19 cellular contexts compared by ENCODE assay signal in genomic region chr15:94792166-94792565, GRCh38.
A peak's percentile ranks its signal among the peaks of the same experiment; 100 is the strongest.
DNase-seq lines count a peak whose midpoint lies in the region; ATAC-seq, FAIRE-seq and TF ChIP-seq lines count a peak whose summit lies in the region.
"Had no signal": no experiment of that assay in that cellular context is flagged by ENCODE, and none has a peak within 500 bp of the region (broad histone marks: within the 10 kb centered on the region; RNA-seq: fewer than 3 reads in every experiment).

No MANE protein-coding gene starts in this region.

- peak; percentile 34 for DNase-seq in HPDE6-E6E7 (ENCODE audit: extremely low spot score)
- DNase-seq in Panc1 (ENCODE audit: low read depth, low spot score): no peak
- peak; percentile 56 for DNase-seq in endothelial cell of umbilical vein (ENCODE audit: low read depth, low spot score)
- DNase-seq in non-pigmented ciliary epithelial cell (ENCODE audit: low read depth): peak; percentile 60
- no peak for DNase-seq in DMS 273 (lab: John Stamatoyannopoulos, UW; ENCODE audit: unreplicated experiment)
- DNase-seq in DMS153 (lab: John Stamatoyannopoulos, UW): no peak
- DNase-seq in uterus: no peak
- DNase-seq: activated CD4-positive, alpha-beta T cell treated with anti-CD3 and anti-CD28 coated beads for 48 hours; AML-193; amniotic stem cell; hypothalamus; kidney glomerular epithelial cell; NCI-H146; NCI-H345; NK-92 treated with Interleukin-12 subunit alpha and Interleukin-12 subunit beta, amount 100 ng/mL, for 24 hours; stimulated activated CD4-positive, alpha-beta T cell treated with anti-CD3 and anti-CD28 coated beads, Interleukin-2, amount 100 ng/mL, for 48 hours had no signal

- TF ChIP-seq CTCF in Panc1 (IDR thresholded peaks at IDR 0.05) (no peak), endothelial cell of umbilical vein (IDR thresholded peaks at IDR 0.05; ENCODE audit: extremely low read depth in 1 of 2, insufficient read depth in 1 of 2, low read depth in 1 of 2, low read length in 2 of 2) (no peak), uterus (IDR thresholded peaks at IDR 0.05) (no peak)

- H3K9ac ChIP-seq in endothelial cell of umbilical vein (replicated peaks; ENCODE audit: extremely low read depth, insufficient read depth, low read length): no peak overlapping the region

- intact Hi-C loops in Panc1 (cut with micrococcal nuclease; ENCODE audit: unreplicated experiment): no loop called here
- intact Hi-C loops in endothelial cell of umbilical vein (cut with micrococcal nuclease): loop anchor here (1.0 to 5.0 kb wide), 2 partner anchors 89 to 120 kb away; no protein-coding TSS in a partner anchor
- intact Hi-C loops in uterus (cut with DNase I; ENCODE audit: low total_unique reads): no loop called here

- peak overlapping the region; percentile 14 for H2AFZ ChIP-seq in endothelial cell of umbilical vein (ENCODE audit: low read depth, low read length)

- H3K9me3 ChIP-seq in Panc1 (ENCODE audit: control insufficient read depth, insufficient read depth, low read depth, low read length) (peaks cover 1% of the 10 kb centered on the region; the same call in 1 of the 2 replicates), endothelial cell of umbilical vein (replicated peaks; ENCODE audit: control insufficient read depth, insufficient read depth, low read length) (no peaks in the 10 kb centered on the region), uterus (no peaks in the 10 kb centered on the region)

- H3K36me3 ChIP-seq in Panc1 (ENCODE audit: control insufficient read depth, insufficient read depth, low read length) (no peaks in the 10 kb centered on the region), endothelial cell of umbilical vein (ENCODE audit: control insufficient read depth in 2 of 2, extremely low read depth in 1 of 2, insufficient read depth in 2 of 2, low read length in 2 of 2) (no peaks in the 10 kb centered on the region), uterus (no peaks in the 10 kb centered on the region)
- H3K36me3 ChIP-seq: stomach had no signal

- H3K27ac ChIP-seq in Panc1 (ENCODE audit: low read length) (no peak overlapping the region), endothelial cell of umbilical vein (ENCODE audit: insufficient read depth, low read depth, low read length) (peak overlapping the region; percentile 35), uterus (no peak overlapping the region)

- FAIRE-seq in endothelial cell of umbilical vein (lab: Jason Lieb, UNC): peak; percentile 70
- FAIRE-seq: TTC549 had no signal

- peak; percentile 80 for ATAC-seq in Panc1
- ATAC-seq: natural killer cell treated with Interleukin-12 subunit alpha and Interleukin-12 subunit beta and Interleukin-15 and Interleukin-18, amount 100 ng/mL, for 72 hours had no signal

- POLR2A ChIA-PET in Panc1 (lab: Charles Lee) (no interaction called here), endothelial cell of umbilical vein (lab: Charles Lee) (no interaction called here)

- no peaks in the 10 kb centered on the region for H3K79me2 ChIP-seq in endothelial cell of umbilical vein (ENCODE audit: control insufficient read depth, insufficient read depth, low read length)

- H3K9me1 ChIP-seq in endothelial cell of umbilical vein (replicated peaks; ENCODE audit: control insufficient read depth, extremely low read depth, insufficient read depth, low read length): no peaks in the 10 kb centered on the region

- H3K4me3 ChIP-seq in Panc1 (ENCODE audit: low read depth in 2 of 2, low read length in 2 of 2) (no peak overlapping the region), endothelial cell of umbilical vein (replicated peaks in 1 of 3; ENCODE audit: insufficient read depth in 1 of 3, low read depth in 1 of 3, low read length in 3 of 3) (no peak overlapping the region), uterus (no peak overlapping the region)
- H3K4me3 ChIP-seq: stomach had no signal

- no peak overlapping the region for H3K4me2 ChIP-seq in endothelial cell of umbilical vein (ENCODE audit: insufficient read depth, low read length)

- no peaks in the 10 kb centered on the region for H3K4me1 ChIP-seq in Panc1 (ENCODE audit: control insufficient read depth, insufficient read depth, low read length)
- peaks cover 12% of the 10 kb centered on the region for H3K4me1 ChIP-seq in endothelial cell of umbilical vein (ENCODE audit: control insufficient read depth, extremely low read depth, insufficient read depth, low read length)
- no peaks in the 10 kb centered on the region for H3K4me1 ChIP-seq in uterus

- no peaks in the 10 kb centered on the region for H4K20me1 ChIP-seq in endothelial cell of umbilical vein (replicated peaks; ENCODE audit: control insufficient read depth, extremely low read depth, insufficient read depth, low read length)

- BruUV-seq in Panc1 (replicated peaks; lab: Mats Ljungman, UMichigan) (no TSS peak), endothelial cell of umbilical vein (replicated peaks; lab: Mats Ljungman, UMichigan) (no TSS peak)

- in situ Hi-C loops in Panc1 (cut with HindIII; ENCODE audit: low pct_unique_long_range_greater_than_20kb, low sequenced_read_pairs): no loop called here

- no peak for TF ChIP-seq POLR2A in endothelial cell of umbilical vein (IDR thresholded peaks at IDR 0.05; ENCODE audit: low read depth, low read length)
- TF ChIP-seq POLR2A in uterus (IDR thresholded peaks at IDR 0.05): no peak

- dilution Hi-C loops in endothelial cell of umbilical vein (cut with MboI; ENCODE audit: extremely low pct_ligation_motif_present, low sequenced_read_pairs): no loop called here

- no peaks in the 10 kb centered on the region for H3K27me3 ChIP-seq in Panc1 (ENCODE audit: control insufficient read depth, insufficient read depth, low read length)
- no peaks in the 10 kb centered on the region for H3K27me3 ChIP-seq in endothelial cell of umbilical vein (ENCODE audit: control insufficient read depth in 2 of 2, insufficient read depth in 2 of 2, low read length in 2 of 2)
- no peaks in the 10 kb centered on the region for H3K27me3 ChIP-seq in uterus
- H3K27me3 ChIP-seq: stomach had no signal

- CTCF ChIA-PET in Panc1 (lab: Charles Lee): no interaction called here
- CTCF ChIA-PET in endothelial cell of umbilical vein (lab: Charles Lee): interaction anchor here (0.6 to 2.8 kb wide), 5 partner anchors 8 to 212 kb away, joined by 3 to 13 read pairs (median 3); no protein-coding TSS in a partner anchor

TF ChIP-seq in endothelial cell of umbilical vein, 7 proteins besides CTCF, POLR2A, EP300 and RAD21:
- TF ChIP-seq FOS (IDR thresholded peaks at IDR 0.05; ENCODE audit: borderline replicate concordance, insufficient read depth, low read length): peak; percentile 45
- no peak for TF ChIP-seq JUN (IDR thresholded peaks at IDR 0.05; ENCODE audit: borderline replicate concordance, insufficient read depth, insufficient read length, low read depth)
- TF ChIP-seq MAX (IDR thresholded peaks at IDR 0.05; ENCODE audit: insufficient read depth, insufficient read length): no peak
- no peak for TF ChIP-seq EZH2 (IDR thresholded peaks at IDR 0.05; ENCODE audit: borderline replicate concordance, low read depth, low read length, severe bottlenecking)
- TF ChIP-seq POLR2AphosphoS5 (IDR thresholded peaks at IDR 0.05; ENCODE audit: insufficient read depth, low read depth, low read length): no peak
- TF ChIP-seq MYC (IDR thresholded peaks at IDR 0.05; ENCODE audit: low read depth, low read length): no peak
- peak; percentile 47 for TF ChIP-seq GATA2 (IDR thresholded peaks at IDR 0.05; ENCODE audit: insufficient read depth, insufficient read length, low read depth, low read length)

Comparison
In these comparisons a context has a peak if more than half of its experiments do, and no peak if none do; other contexts are left out.
1. DNase-seq: peak in HPDE6-E6E7 (single experiment), endothelial cell of umbilical vein (single experiment) and non-pigmented ciliary epithelial cell (single experiment); none in Panc1 (single experiment), DMS 273 (single experiment), DMS153 (single experiment) and uterus (0 of 2).